In genomic region chr2:37318401-37318800, GRCh38 we compare ENCODE assay signal across 9 cellular contexts. TPM values are rescaled to one million over a fixed set of nuclear protein-coding genes. Genes with fewer than 3 reads are reported as not detected.
DNase-seq lines count a peak whose midpoint lies in the region; ATAC-seq and TF ChIP-seq lines count a peak whose summit lies in the region.
"Had no signal": no experiment of that assay in that cellular context is flagged by ENCODE, and none has a peak within 500 bp of the region (broad histone marks: within the 10 kb centered on the region; RNA-seq: fewer than 3 reads in every experiment).

No MANE protein-coding gene starts in this region.

- H3K4me1 Mint-ChIP-seq in activated CD4-positive, alpha-beta T cell treated with anti-CD3 and anti-CD28 coated beads, Interleukin-2, amount 10 ng/mL, durations not matched to agents 24 days and 14 days: peaks cover 26% of the 10 kb centered on the region
- H3K4me1 Mint-ChIP-seq in GM23338: peaks cover 60% of the 10 kb centered on the region

- intact Hi-C loops in activated CD4-positive, alpha-beta T cell treated with anti-CD3 and anti-CD28 coated beads, Interleukin-2, amount 10 ng/mL, durations not matched to agents 24 days and 14 days (cut with micrococcal nuclease): no loop called here

- H3F3A ChIP-seq in GM23338 (replicated peaks; ENCODE audit: low read depth): 0 out of 2 replicates have a peak, but pooled peaks cover 1% of the 10 kb centered on the region

- no peak overlapping the region for H3K4me2 ChIP-seq in GM23338

- H3K4me3 ChIP-seq in GM23338: no peak overlapping the region

- H3K27ac ChIP-seq in GM23338 (ENCODE audit: low read depth): no peak overlapping the region

- no peaks in the 10 kb centered on the region for H3K9me2 ChIP-seq in GM23338 (ENCODE audit: insufficient read depth)

- peaks cover 3% of the 10 kb centered on the region; the same call in 1 of the 2 replicates for H3K36me3 ChIP-seq in GM23338 (ENCODE audit: insufficient read depth)

- no peak overlapping the region for H3K4me3 Mint-ChIP-seq in activated CD4-positive, alpha-beta T cell treated with anti-CD3 and anti-CD28 coated beads, Interleukin-2, amount 10 ng/mL, durations not matched to agents 24 days and 14 days
- no peak overlapping the region for H3K4me3 Mint-ChIP-seq in GM23338

- H3K79me2 ChIP-seq in GM23338 (replicated peaks; ENCODE audit: insufficient read depth): peaks cover 100% of the 10 kb centered on the region

- no peak overlapping the region for H2AFZ ChIP-seq in GM23338

- no peaks in the 10 kb centered on the region for H3K9me3 Mint-ChIP-seq in activated CD4-positive, alpha-beta T cell treated with anti-CD3 and anti-CD28 coated beads, Interleukin-2, amount 10 ng/mL, durations not matched to agents 24 days and 14 days
- H3K9me3 Mint-ChIP-seq in GM23338: no peaks in the 10 kb centered on the region

- ATAC-seq in GM18868 (IDR thresholded peaks at IDR 0.05; ENCODE audit: unreplicated experiment) (peak; percentile 79), HG02642 (IDR thresholded peaks at IDR 0.05; ENCODE audit: poor library complexity, unreplicated experiment) (peak; percentile 71), SK-N-SH treated with all-trans-retinoic acid at 6 μM for 48 hours (peak; percentile 69), omental fat pad (ENCODE audit: low FRiP score) (peak; percentile 66), GM23338 (no peak)

- DNase-seq in omental fat pad (ENCODE audit: low spot score) (no peak), GM23338 (ENCODE audit: low spot score) (no peak), KG1 (lab: John Stamatoyannopoulos, UW) (no peak), NCI-H1092 treated with DMSO at 0.1 percent for 48 hours (lab: John Stamatoyannopoulos, UW) (no peak)
- no peak for DNase-seq in activated CD4-positive, alpha-beta T cell treated with anti-CD3 and anti-CD28 coated beads, Interleukin-2, amount 10 ng/mL, durations not matched to agents 24 days and 14 days
- DNase-seq: left cardiac atrium had no signal

- H3K36me3 Mint-ChIP-seq in activated CD4-positive, alpha-beta T cell treated with anti-CD3 and anti-CD28 coated beads, Interleukin-2, amount 10 ng/mL, durations not matched to agents 24 days and 14 days (ENCODE audit: low read depth): peaks cover 25% of the 10 kb centered on the region
- peaks cover 3% of the 10 kb centered on the region; the same call in 1 of the 3 replicates for H3K36me3 Mint-ChIP-seq in GM23338 (ENCODE audit: low read depth)

- H4K20me1 ChIP-seq in GM23338 (replicated peaks; ENCODE audit: insufficient read depth): peaks cover 22% of the 10 kb centered on the region; the same call in 1 of the 2 replicates

- H3K27me3 Mint-ChIP-seq in activated CD4-positive, alpha-beta T cell treated with anti-CD3 and anti-CD28 coated beads, Interleukin-2, amount 10 ng/mL, durations not matched to agents 24 days and 14 days: peaks cover 12% of the 10 kb centered on the region
- peaks cover 2% of the 10 kb centered on the region for H3K27me3 Mint-ChIP-seq in GM23338 (ENCODE audit: insufficient read depth, low read depth, poor library complexity)

- TF ChIP-seq CTCF in omental fat pad (IDR thresholded peaks at IDR 0.05) (no peak), GM23338 (conservative IDR thresholded peaks at IDR 0.05; ENCODE audit: low read depth in 2 of 2) (no peak)

- H3K27ac Mint-ChIP-seq in activated CD4-positive, alpha-beta T cell treated with anti-CD3 and anti-CD28 coated beads, Interleukin-2, amount 10 ng/mL, durations not matched to agents 24 days and 14 days: no peak overlapping the region
- no peak overlapping the region for H3K27ac Mint-ChIP-seq in GM23338

- H3K27me3 ChIP-seq in GM23338 (ENCODE audit: insufficient read depth): no peaks in the 10 kb centered on the region

- H3K4me1 ChIP-seq in GM23338 (ENCODE audit: insufficient read depth): peaks cover 40% of the 10 kb centered on the region

TF ChIP-seq in SK-N-SH treated with all-trans-retinoic acid at 6 μM for 48 hours, 23 proteins besides CTCF, POLR2A, EP300 and RAD21 (continues in another document):
- no peak for TF ChIP-seq ZC3H10 (CRISPR knock-in tag; IDR thresholded peaks at IDR 0.05)
- no peak for TF ChIP-seq CSDC2 (CRISPR knock-in tag; IDR thresholded peaks at IDR 0.05)
- no peak for TF ChIP-seq ZNF8 (CRISPR knock-in tag; IDR thresholded peaks at IDR 0.05)
- TF ChIP-seq CSRNP3 (CRISPR knock-in tag; IDR thresholded peaks at IDR 0.05): no peak
- TF ChIP-seq ZFP30 (CRISPR knock-in tag; IDR thresholded peaks at IDR 0.05): no peak
- TF ChIP-seq ZNF565 (CRISPR knock-in tag; conservative IDR thresholded peaks at IDR 0.05; ENCODE audit: low read depth): no peak
- TF ChIP-seq, protein P1, sequence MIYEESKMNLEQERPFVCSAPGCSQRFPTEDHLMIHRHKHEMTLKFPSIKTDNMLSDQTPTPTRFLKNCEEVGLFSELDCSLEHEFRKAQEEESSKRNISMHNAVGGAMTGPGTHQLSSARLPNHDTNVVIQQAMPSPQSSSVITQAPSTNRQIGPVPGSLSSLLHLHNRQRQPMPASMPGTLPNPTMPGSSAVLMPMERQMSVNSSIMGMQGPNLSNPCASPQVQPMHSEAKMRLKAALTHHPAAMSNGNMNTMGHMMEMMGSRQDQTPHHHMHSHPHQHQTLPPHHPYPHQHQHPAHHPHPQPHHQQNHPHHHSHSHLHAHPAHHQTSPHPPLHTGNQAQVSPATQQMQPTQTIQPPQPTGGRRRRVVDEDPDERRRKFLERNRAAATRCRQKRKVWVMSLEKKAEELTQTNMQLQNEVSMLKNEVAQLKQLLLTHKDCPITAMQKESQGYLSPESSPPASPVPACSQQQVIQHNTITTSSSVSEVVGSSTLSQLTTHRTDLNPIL (CRISPR knock-in tag; IDR thresholded peaks at IDR 0.05; ENCODE audit: low read depth): no peak
- 0 out of 2 replicates have a peak, but pooled peaks have one; percentile 48 for TF ChIP-seq SNAI2 (CRISPR knock-in tag; IDR thresholded peaks at IDR 0.05)
- TF ChIP-seq ESRRG (CRISPR knock-in tag; IDR thresholded peaks at IDR 0.05): no peak
- no peak for TF ChIP-seq GLIS3 (CRISPR knock-in tag; IDR thresholded peaks at IDR 0.05)

TF ChIP-seq in GM23338, 12 proteins besides CTCF, POLR2A, EP300 and RAD21 (continues in another document):
- TF ChIP-seq, protein P2, sequence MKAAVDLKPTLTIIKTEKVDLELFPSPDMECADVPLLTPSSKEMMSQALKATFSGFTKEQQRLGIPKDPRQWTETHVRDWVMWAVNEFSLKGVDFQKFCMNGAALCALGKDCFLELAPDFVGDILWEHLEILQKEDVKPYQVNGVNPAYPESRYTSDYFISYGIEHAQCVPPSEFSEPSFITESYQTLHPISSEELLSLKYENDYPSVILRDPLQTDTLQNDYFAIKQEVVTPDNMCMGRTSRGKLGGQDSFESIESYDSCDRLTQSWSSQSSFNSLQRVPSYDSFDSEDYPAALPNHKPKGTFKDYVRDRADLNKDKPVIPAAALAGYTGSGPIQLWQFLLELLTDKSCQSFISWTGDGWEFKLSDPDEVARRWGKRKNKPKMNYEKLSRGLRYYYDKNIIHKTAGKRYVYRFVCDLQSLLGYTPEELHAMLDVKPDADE (IDR thresholded peaks at IDR 0.05): no peak

RNA-seq across cellular contexts. Expression of gene PRKD3, which starts 6.2 kb away (rescaled TPM):
- 10 to 100 TPM; 26.4 to 68.3 (median 42.3) TPM for total RNA-seq in omental fat pad
- 20.2 and 21.9 TPM in 2 replicates for total RNA-seq in activated CD4-positive, alpha-beta T cell treated with anti-CD3 and anti-CD28 coated beads, Interleukin-2, amount 10 ng/mL, durations not matched to agents 24 days and 14 days
- total RNA-seq in GM23338 (2014; rRNA removed; shearing (Covaris generic)): 50.9 and 77.0 TPM in 2 replicates
- 58.9 and 59.7 TPM in 2 replicates for polyA plus RNA-seq in GM23338 (2016; fragmentation: Nextera tagmentation; extraction: Ambion mirVana)

RNA-seq across cellular contexts. Expression of gene QPCT, which starts 26.0 kb away (rescaled TPM):
- total RNA-seq in omental fat pad: 10 to 100 TPM in 1 of 4 donors, 1 to 10 TPM in 3; 1.9 to 10.9 (median 5.3) TPM
- total RNA-seq in activated CD4-positive, alpha-beta T cell treated with anti-CD3 and anti-CD28 coated beads, Interleukin-2, amount 10 ng/mL, durations not matched to agents 24 days and 14 days: 2.0 and 2.1 TPM in 2 replicates
- 13.2 and 16.5 TPM in 2 replicates for total RNA-seq in GM23338 (2014; rRNA removed; shearing (Covaris generic))
- 12.1 and 13.2 TPM in 2 replicates for polyA plus RNA-seq in GM23338 (2016; fragmentation: Nextera tagmentation; extraction: Ambion mirVana)
